In the genomic region with DNA sequence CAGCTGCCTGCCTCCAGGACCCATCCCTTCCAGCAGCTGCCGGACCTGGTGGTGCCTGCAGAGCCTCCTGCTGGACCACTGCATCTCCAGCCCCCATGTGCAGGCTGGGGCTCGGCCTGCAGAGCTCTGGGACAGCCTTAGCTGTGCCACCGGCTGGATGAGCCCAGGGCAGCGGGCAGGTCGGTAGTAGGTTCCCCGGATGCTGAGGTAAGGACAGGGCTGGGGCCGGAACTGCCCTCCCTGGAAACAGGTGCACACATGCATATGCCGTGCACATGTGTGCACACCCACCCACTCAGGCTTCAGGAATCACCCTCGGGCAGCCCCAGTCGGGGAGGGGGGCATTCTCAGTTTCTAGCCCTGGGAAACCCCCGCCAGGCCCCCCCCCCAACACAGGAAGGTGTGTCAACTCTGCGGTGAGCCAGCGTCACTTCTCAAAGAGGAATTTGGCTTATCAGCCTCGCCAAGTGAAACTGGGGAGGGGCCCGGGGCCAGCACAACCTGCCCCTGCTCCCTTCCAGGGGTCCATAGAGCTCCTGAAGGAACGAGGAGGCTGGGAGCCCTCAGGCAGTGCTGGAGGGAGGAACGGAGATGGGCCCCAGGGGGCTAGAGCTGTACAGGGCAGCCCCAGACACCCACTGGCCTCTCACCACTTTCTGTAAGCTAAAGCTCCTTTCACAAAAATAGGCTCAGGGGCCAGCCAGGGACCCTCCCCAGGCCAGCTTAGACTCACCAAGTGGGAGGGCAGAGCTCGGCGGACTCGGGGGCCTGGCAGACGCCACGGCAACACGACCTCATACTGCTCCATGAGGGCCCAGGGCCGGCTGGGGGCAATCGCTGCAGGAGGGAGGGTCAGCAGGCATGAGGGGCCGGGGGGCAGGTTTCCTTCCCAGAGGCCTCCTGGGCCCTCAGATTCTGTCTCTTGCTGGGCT, we compare ENCODE assay signal across 9 cellular contexts. TPM values are rescaled to one million over a fixed set of nuclear protein-coding genes. Genes with fewer than 3 reads are reported as not detected.
DNase-seq lines count a peak whose midpoint lies in the region; ATAC-seq lines count a peak whose summit lies in the region.
"Had no signal": no experiment of that assay in that cellular context is flagged by ENCODE, and none has a peak within 500 bp of the region (broad histone marks: within the 10 kb centered on the region; RNA-seq: fewer than 3 reads in every experiment).

No MANE protein-coding gene starts in this region.

- H3K4me1 Mint-ChIP-seq in activated naive CD8-positive, alpha-beta T cell treated with anti-CD3 and anti-CD28 coated beads, Interleukin-2, amount 10 ng/mL, durations not matched to agents 7 days and 5 days = peaks cover 23% of the 10 kb centered on the region
- H3K4me1 Mint-ChIP-seq: brain had no signal

- H3K36me3 Mint-ChIP-seq in activated naive CD8-positive, alpha-beta T cell treated with anti-CD3 and anti-CD28 coated beads, Interleukin-2, amount 10 ng/mL, durations not matched to agents 7 days and 5 days = peaks cover 3% of the 10 kb centered on the region
- H3K36me3 Mint-ChIP-seq: brain had no signal

- ATAC-seq in GM19035 (IDR thresholded peaks at IDR 0.05; ENCODE audit: unreplicated experiment) (peak; percentile 51), HG03060 (IDR thresholded peaks at IDR 0.05; ENCODE audit: low read depth, unreplicated experiment) (peak; percentile 41)
- peak; percentile 59 for ATAC-seq in activated naive CD8-positive, alpha-beta T cell treated with anti-CD3 and anti-CD28 coated beads, Interleukin-2, amount 10 ng/mL, durations not matched to agents 7 days and 5 days (ENCODE audit: low read depth)

- no peaks in the 10 kb centered on the region for H3K9me3 Mint-ChIP-seq in activated naive CD8-positive, alpha-beta T cell treated with anti-CD3 and anti-CD28 coated beads, Interleukin-2, amount 10 ng/mL, durations not matched to agents 7 days and 5 days
- H3K9me3 Mint-ChIP-seq: brain had no signal

- H3K4me3 Mint-ChIP-seq in activated naive CD8-positive, alpha-beta T cell treated with anti-CD3 and anti-CD28 coated beads, Interleukin-2, amount 10 ng/mL, durations not matched to agents 7 days and 5 days = peak overlapping the region; percentile 87
- H3K4me3 Mint-ChIP-seq: brain had no signal

- peak overlapping the region; percentile 82 for H3K27ac Mint-ChIP-seq in activated naive CD8-positive, alpha-beta T cell treated with anti-CD3 and anti-CD28 coated beads, Interleukin-2, amount 10 ng/mL, durations not matched to agents 7 days and 5 days
- H3K27ac Mint-ChIP-seq: brain had no signal

- DNase-seq in T follicular helper cell (ENCODE audit: low read depth) (peak; percentile 80), NCI-H2171 treated with DMSO at 0.1 percent for 48 hours (lab: John Stamatoyannopoulos, UW) (no peak), NCI-H748 (lab: John Stamatoyannopoulos, UW; ENCODE audit: unreplicated experiment) (no peak), cerebellar nuclear complex (lab: John Stamatoyannopoulos, UW) (no peak)
- DNase-seq in activated naive CD8-positive, alpha-beta T cell treated with anti-CD3 and anti-CD28 coated beads, Interleukin-2, amount 10 ng/mL, durations not matched to agents 7 days and 5 days = peak; percentile 71
- DNase-seq in stimulated activated CD4-positive, alpha-beta T cell treated with anti-CD3 and anti-CD28 coated beads, Interleukin-1b, Interleukin-23, amount 100 ng/mL, for 24 hours (ENCODE audit: low read depth in 4 of 4, low spot score in 1 of 4) = peak; percentile 55 to 84 (median 70)

- H3K27me3 Mint-ChIP-seq in activated naive CD8-positive, alpha-beta T cell treated with anti-CD3 and anti-CD28 coated beads, Interleukin-2, amount 10 ng/mL, durations not matched to agents 7 days and 5 days = no peaks in the 10 kb centered on the region

- POLR2A ChIA-PET in activated naive CD8-positive, alpha-beta T cell treated with anti-CD3 and anti-CD28 coated beads, Interleukin-2, amount 10 ng/mL, durations not matched to agents 7 days and 5 days (lab: Charles Lee) = interaction anchor here (1.3 to 3.8 kb wide), 6 partner anchors 12 to 313 kb away, joined by 4 to 35 read pairs (median 8); no protein-coding TSS in a partner anchor

RNA-seq across cellular contexts. Expression of a gene that starts 1.7 kb away (rescaled TPM):
- 10 to 100 TPM; 90.8 to 91.0 TPM for total RNA-seq in activated naive CD8-positive, alpha-beta T cell treated with anti-CD3 and anti-CD28 coated beads, Interleukin-2, amount 10 ng/mL, durations not matched to agents 7 days and 5 days

RNA-seq across cellular contexts. Expression of a gene that starts 33.7 kb away (rescaled TPM):
- total RNA-seq in activated naive CD8-positive, alpha-beta T cell treated with anti-CD3 and anti-CD28 coated beads, Interleukin-2, amount 10 ng/mL, durations not matched to agents 7 days and 5 days = 10 to 100 TPM; 56.4 to 69.3 TPM

RNA-seq across cellular contexts. Expression of a gene that starts 33.7 kb away (rescaled TPM):
- 10 to 100 TPM; 44.5 to 47.4 TPM for total RNA-seq in activated naive CD8-positive, alpha-beta T cell treated with anti-CD3 and anti-CD28 coated beads, Interleukin-2, amount 10 ng/mL, durations not matched to agents 7 days and 5 days

RNA-seq across cellular contexts. Expression of a gene that starts 37.4 kb away (rescaled TPM):
- total RNA-seq in activated naive CD8-positive, alpha-beta T cell treated with anti-CD3 and anti-CD28 coated beads, Interleukin-2, amount 10 ng/mL, durations not matched to agents 7 days and 5 days = under 1 TPM in 1 of 2 experiments, not detected in 1; 0.11 TPM

RNA-seq across cellular contexts. Expression of a gene that starts 45.0 kb away (rescaled TPM):
- total RNA-seq in activated naive CD8-positive, alpha-beta T cell treated with anti-CD3 and anti-CD28 coated beads, Interleukin-2, amount 10 ng/mL, durations not matched to agents 7 days and 5 days = not detected

Comparison
In these comparisons a context has a peak if more than half of its experiments do, and no peak if none do; other contexts are left out.
1. DNase-seq: peak in T follicular helper cell (single experiment), activated naive CD8-positive, alpha-beta T cell treated with anti-CD3 and anti-CD28 coated beads, Interleukin-2, amount 10 ng/mL, durations not matched to agents 7 days and 5 days (single experiment) and stimulated activated CD4-positive, alpha-beta T cell treated with anti-CD3 and anti-CD28 coated beads, Interleukin-1b, Interleukin-23, amount 100 ng/mL, for 24 hours (4 of 4); none in NCI-H2171 treated with DMSO at 0.1 percent for 48 hours (single experiment), NCI-H748 (single experiment) and cerebellar nuclear complex (0 of 2).
2. Peak in every context shown above with its lines, with median percentiles within 50 percentile points of each other: ATAC-seq.